In genomic region chr11:925496-926301, GRCh38 we compare ENCODE assay signal across 8 cellular contexts. TPM values are rescaled to one million over a fixed set of nuclear protein-coding genes. Genes with fewer than 3 reads are reported as not detected.
DNase-seq lines count a peak whose midpoint lies in the region; ATAC-seq and TF ChIP-seq lines count a peak whose summit lies in the region.

Gene AP2A2, plus strand, starts transcription at chr11:925870. Its CDS starts 152 bp downstream, at chr11:926022.

- peak within 1 kb of the TSS; percentile 48 for H3K27ac ChIP-seq in CD8-positive, alpha-beta memory T cell (ENCODE audit: low read depth, low read length)

- ATAC-seq in GM19455 (IDR thresholded peaks at IDR 0.05; ENCODE audit: unreplicated experiment), result peak; percentile 63

- H3K4me3 Mint-ChIP-seq in CD8-positive, alpha-beta memory T cell, result peak within 1 kb of the TSS; percentile 81 to 93 (median 87)

- H3K9ac ChIP-seq in mucosa of stomach (ENCODE audit: low read length), result peak within 1 kb of the TSS; percentile 69

- peaks cover 30 to 42% (median 32%) of the 10 kb centered on the region in 3 donors for H3K4me1 Mint-ChIP-seq in CD8-positive, alpha-beta memory T cell

- H3K36me3 Mint-ChIP-seq in CD8-positive, alpha-beta memory T cell, result peaks cover 0 to 1% (median 0%) of the 10 kb centered on the region in 3 donors

- peak within 1 kb of the TSS; percentile 80 to 98 (median 86) for H3K27ac Mint-ChIP-seq in CD8-positive, alpha-beta memory T cell

- peaks cover 39% of the 10 kb centered on the region for H3K4me1 ChIP-seq in CD8-positive, alpha-beta memory T cell (ENCODE audit: insufficient read depth, low read length)
- peaks cover 19% of the 10 kb centered on the region for H3K4me1 ChIP-seq in mucosa of stomach (ENCODE audit: control insufficient read depth, insufficient read depth, low read length)

- no peaks in the 10 kb centered on the region for H3K36me3 ChIP-seq in CD8-positive, alpha-beta memory T cell (ENCODE audit: insufficient read depth, low read length)
- H3K36me3 ChIP-seq in mucosa of stomach (ENCODE audit: control insufficient read depth, insufficient read depth, low read length), result no peaks in the 10 kb centered on the region

- peaks cover 0 to 1% of the 10 kb centered on the region in 2 donors for H3K27me3 Mint-ChIP-seq in CD8-positive, alpha-beta memory T cell

- H3K9me3 Mint-ChIP-seq in CD8-positive, alpha-beta memory T cell, result no peaks in the 10 kb centered on the region

- CTCF ChIA-PET in CD8-positive, alpha-beta memory T cell (lab: Charles Lee), result interaction anchor here (1.1 to 1.8 kb wide), 4 partner anchors 9 to 126 kb away, joined by 3 to 7 read pairs (median 4); no protein-coding TSS in a partner anchor

- peak; percentile 40 for TF ChIP-seq POLR2A in erythroblast (IDR thresholded peaks at IDR 0.05; ENCODE audit: low read length)

- POLR2A ChIA-PET in CD8-positive, alpha-beta memory T cell (lab: Charles Lee), result no interaction called here

- peak within 1 kb of the TSS; percentile 60 for H3K4me3 ChIP-seq in CD8-positive, alpha-beta memory T cell (ENCODE audit: low read length)
- H3K4me3 ChIP-seq in mucosa of stomach (ENCODE audit: low read length), result peak within 1 kb of the TSS; percentile 47

- H3K27me3 ChIP-seq in CD8-positive, alpha-beta memory T cell (ENCODE audit: insufficient read depth, low read length, poor library complexity, severe bottlenecking), result no peaks in the 10 kb centered on the region
- no peaks in the 10 kb centered on the region for H3K27me3 ChIP-seq in mucosa of stomach (ENCODE audit: control insufficient read depth, insufficient read depth, low read length)

- DNase-seq in CD8-positive, alpha-beta memory T cell, result peak; percentile 84 to 93 (median 92)
- DNase-seq in HS-27A (ENCODE audit: low read depth) (peak; percentile 26), OCI-M1 (lab: John Stamatoyannopoulos, UW) (peak; percentile 93), activated T-cell treated with anti-CD3 and anti-CD28 coated beads for 48 hours (ENCODE audit: low read depth) (peak; percentile 96), erythroblast (lab: John Stamatoyannopoulos, UW) (peak; percentile 96 to 98)
- DNase-seq in stimulated activated CD8-positive, alpha-beta memory T cell treated with anti-CD3 and anti-CD28 coated beads, Interleukin-4, amount 100 ng/mL, for 48 hours, result peak; percentile 93

- no peaks in the 10 kb centered on the region for H3K9me3 ChIP-seq in CD8-positive, alpha-beta memory T cell (ENCODE audit: low read length)
- H3K9me3 ChIP-seq in mucosa of stomach (ENCODE audit: control insufficient read depth, low read length), result no peaks in the 10 kb centered on the region

RNA-seq across cellular contexts. Expression of gene AP2A2, which starts in this region (rescaled TPM):
- 10 to 100 TPM; 38.8 to 42.8 TPM for total RNA-seq in CD8-positive, alpha-beta memory T cell
- polyA plus RNA-seq in CD8-positive, alpha-beta memory T cell, result 13.9 TPM

Comparison
In these comparisons a context has a peak if more than half of its experiments do, and no peak if none do; other contexts are left out.
1. Peak in every context shown above with its lines: DNase-seq, ATAC-seq, H3K4me3 ChIP-seq and H3K27ac ChIP-seq.
2. DNase-seq: peak in every context shown above with its lines; median percentile 97 in erythroblast; 96 in activated T-cell treated with anti-CD3 and anti-CD28 coated beads for 48 hours; 93 in OCI-M1; 93 in stimulated activated CD8-positive, alpha-beta memory T cell treated with anti-CD3 and anti-CD28 coated beads, Interleukin-4, amount 100 ng/mL, for 48 hours; 92 in CD8-positive, alpha-beta memory T cell; 26 in HS-27A.